Comparison of ENCODE assay signal across 8 cellular contexts in genomic region chr20:49219924-49220831, GRCh38. TPM values are rescaled to one million over a fixed set of nuclear protein-coding genes. Genes with fewer than 3 reads are reported as not detected.
DNase-seq lines count a peak whose midpoint lies in the region; ATAC-seq, FAIRE-seq and TF ChIP-seq lines count a peak whose summit lies in the region.

No MANE protein-coding gene starts in this region.

- TF ChIP-seq CTCF in RWPE1 (conservative IDR thresholded peaks at IDR 0.05; ENCODE audit: low read depth) (no peak), esophagus squamous epithelium (IDR thresholded peaks at IDR 0.05) (no peak), pancreas (IDR thresholded peaks at IDR 0.05) (no peak)

- H3K9me3 ChIP-seq in esophagus squamous epithelium (no peaks in the 10 kb centered on the region), pancreas (no peaks in the 10 kb centered on the region)

- peak; percentile 12 for DNase-seq in ELR (ENCODE audit: low read depth)
- no peak for DNase-seq in RWPE1 (ENCODE audit: low spot score)
- no peak for DNase-seq in esophagus squamous epithelium (lab: John Stamatoyannopoulos, UW)
- peak in 2 of 6 donors; percentile 49 to 73 for DNase-seq in pancreas
- DNase-seq in central memory CD4-positive, alpha-beta T cell, result no peak
- DNase-seq in activated CD4-positive, CD25-positive, alpha-beta regulatory T cell treated with anti-CD3 and anti-CD28 coated beads, Interleukin-2, amount 50 U/mL, for 72 hours, result no peak
- no peak for DNase-seq in NCI-H2171 treated with DMSO at 0.1 percent for 48 hours (lab: John Stamatoyannopoulos, UW)
- no peak for DNase-seq in islet precursor cell

- POLR2A ChIA-PET in RWPE1 (lab: Yijun Ruan, JAX; ENCODE audit: low non-redundant PET), result interaction anchor here (0.5 to 0.6 kb wide), 3 partner anchors 59 to 92 kb away, joined by 3 to 4 read pairs (median 3); no protein-coding TSS in a partner anchor

- ATAC-seq in pancreas, result no peak

- CTCF ChIA-PET in RWPE1 (lab: Yijun Ruan, JAX), result no interaction called here

- peak overlapping the region; percentile 78 for H3K27ac ChIP-seq in RWPE1
- peak overlapping the region; percentile 89 to 95 (median 94) for H3K27ac ChIP-seq in esophagus squamous epithelium
- H3K27ac ChIP-seq in pancreas, result peak overlapping the region in 3 of 4 donors; percentile 68 to 80 (median 70)

- intact Hi-C loops in esophagus squamous epithelium (cut with DNase I), result no loop called here
- intact Hi-C loops in pancreas (cut with DNase I), result loop anchor here in 2 of 3 donors (5.0 kb wide), 1 partner anchor 88 kb away; no protein-coding TSS in a partner anchor

- H3K4me1 ChIP-seq in esophagus squamous epithelium (peaks cover 10 to 31% (median 10%) of the 10 kb centered on the region in 3 donors), pancreas (peaks cover 0 to 15% (median 7%) of the 10 kb centered on the region in 3 donors)

- H3K4me3 ChIP-seq in esophagus squamous epithelium (peak overlapping the region; percentile 54 to 84 (median 80)), pancreas (peak overlapping the region; percentile 72 to 89 (median 79))

- 64 to 67% methylated on average over 20 to 22 of the region's 28 CpGs for WGBS in esophagus squamous epithelium, 2 donors
- 57 to 66% methylated on average over 27 to 28 of the region's 28 CpGs for WGBS in pancreas, 2 donors

- H3K27me3 ChIP-seq in esophagus squamous epithelium (no peaks in the 10 kb centered on the region), pancreas (no peaks in the 10 kb centered on the region)

- no peak for FAIRE-seq in pancreas (lab: Jason Lieb, UNC)

- TF ChIP-seq POLR2A in esophagus squamous epithelium (IDR thresholded peaks at IDR 0.05), result no peak

- H3K36me3 ChIP-seq in esophagus squamous epithelium (peaks cover 4 to 45% (median 31%) of the 10 kb centered on the region in 3 donors), pancreas (peaks cover 3 to 37% (median 28%) of the 10 kb centered on the region in 3 donors)

RNA-seq across cellular contexts. Expression of gene DDX27, which starts 1.0 kb away (rescaled TPM):
- 10 to 100 TPM; 19.8 to 35.7 (median 30.8) TPM for total RNA-seq in esophagus squamous epithelium
- total RNA-seq in pancreas, result 10 to 100 TPM; 12.0 to 18.4 (median 15.9) TPM
- polyA plus RNA-seq in pancreas, result 10 to 100 TPM; 19.7 to 33.0 TPM

RNA-seq across cellular contexts. Expression of gene STAU1, which starts 32.0 kb away (rescaled TPM):
- total RNA-seq in esophagus squamous epithelium, result 10 to 100 TPM; 51.4 to 65.6 (median 58.7) TPM
- total RNA-seq in pancreas, result 10 to 100 TPM; 43.9 to 62.8 (median 56.2) TPM
- 10 to 100 TPM; 18.9 to 29.6 TPM for polyA plus RNA-seq in pancreas

RNA-seq across cellular contexts. Expression of gene ZNFX1, which starts 57.7 kb away (rescaled TPM):
- total RNA-seq in esophagus squamous epithelium (10 to 100 TPM; 12.8 to 25.2 (median 17.9) TPM), pancreas (10 to 100 TPM in 2 of 6 donors, 1 to 10 TPM in 4; 5.9 to 15.7 (median 7.2) TPM)
- 1 to 10 TPM; 4.3 to 6.2 TPM for polyA plus RNA-seq in pancreas
